ENCODE assay signal across 31 cellular contexts in genomic region chr2:25572638-25573037, GRCh38.
"Had no signal": no experiment of that assay in that cellular context is flagged by ENCODE, and none has a peak within 500 bp of the region (broad histone marks: within the 10 kb centered on the region; RNA-seq: fewer than 3 reads in every experiment).

No MANE protein-coding gene starts in this region.

- ATAC-seq: activated CD8-positive, alpha-beta T cell treated with anti-CD3 and anti-CD28 coated beads, Interleukin-2, amount 10 ng/mL, durations not matched to agents 7 days and 5 days; activated naive CD8-positive, alpha-beta T cell treated with anti-CD3 and anti-CD28 coated beads, Interleukin-2, amount 50 U/mL, for 24 hours had no signal

- H3K27me3 Mint-ChIP-seq: activated naive CD4-positive, alpha-beta T cell treated with anti-CD3 and anti-CD28 coated beads, Interleukin-2, amount 10 ng/mL, durations not matched to agents 7 days and 5 days; activated naive CD8-positive, alpha-beta T cell; activated naive CD8-positive, alpha-beta T cell treated with anti-CD3 and anti-CD28 coated beads, Interleukin-2, amount 50 U/mL, for 24 hours; activated T-cell treated with anti-CD3 and anti-CD28 coated beads, Interleukin-2, amount 50 U/mL, for 24 hours had no signal

- H3K4me3 ChIP-seq: PC-9, SJCRH30, SK-N-MC had no signal

- H3K4me1 ChIP-seq: SJCRH30 had no signal

- H3K27ac ChIP-seq: brain microvascular endothelial cell, KMS-11, PC-9, SJCRH30, SK-N-MC, WERI-Rb-1 had no signal

- H3K4me2 ChIP-seq: KMS-11, PC-9 had no signal

- H3K27ac Mint-ChIP-seq: activated CD8-positive, alpha-beta T cell treated with anti-CD3 and anti-CD28 coated beads, Interleukin-2, amount 10 ng/mL, durations not matched to agents 7 days and 5 days; activated naive CD4-positive, alpha-beta T cell treated with anti-CD3 and anti-CD28 coated beads, Interleukin-2, amount 10 ng/mL, durations not matched to agents 7 days and 5 days; activated naive CD8-positive, alpha-beta T cell; activated naive CD8-positive, alpha-beta T cell treated with anti-CD3 and anti-CD28 coated beads, Interleukin-2, amount 50 U/mL, for 24 hours; activated T-cell treated with anti-CD3 and anti-CD28 coated beads, Interleukin-2, amount 50 U/mL, for 24 hours had no signal

- H3K9me3 Mint-ChIP-seq: activated naive CD4-positive, alpha-beta T cell treated with anti-CD3 and anti-CD28 coated beads, Interleukin-2, amount 10 ng/mL, durations not matched to agents 7 days and 5 days; activated naive CD8-positive, alpha-beta T cell treated with anti-CD3 and anti-CD28 coated beads, Interleukin-2, amount 50 U/mL, for 24 hours; activated T-cell treated with anti-CD3 and anti-CD28 coated beads, Interleukin-2, amount 50 U/mL, for 24 hours had no signal

- H3K4me1 Mint-ChIP-seq: activated naive CD4-positive, alpha-beta T cell treated with anti-CD3 and anti-CD28 coated beads, Interleukin-2, amount 10 ng/mL, durations not matched to agents 7 days and 5 days; activated naive CD8-positive, alpha-beta T cell treated with anti-CD3 and anti-CD28 coated beads, Interleukin-2, amount 50 U/mL, for 24 hours had no signal

- H3K4me3 Mint-ChIP-seq: activated CD8-positive, alpha-beta T cell treated with anti-CD3 and anti-CD28 coated beads, Interleukin-2, amount 10 ng/mL, durations not matched to agents 7 days and 5 days; activated naive CD4-positive, alpha-beta T cell treated with anti-CD3 and anti-CD28 coated beads, Interleukin-2, amount 10 ng/mL, durations not matched to agents 7 days and 5 days; activated naive CD8-positive, alpha-beta T cell; activated naive CD8-positive, alpha-beta T cell treated with anti-CD3 and anti-CD28 coated beads, Interleukin-2, amount 50 U/mL, for 24 hours; activated T-cell treated with anti-CD3 and anti-CD28 coated beads, Interleukin-2, amount 50 U/mL, for 24 hours had no signal

- H3K36me3 ChIP-seq: brain microvascular endothelial cell had no signal

- H3K9me3 ChIP-seq: SJCRH30 had no signal

- H3K9ac ChIP-seq: KMS-11 had no signal

- H3K27me3 ChIP-seq: brain microvascular endothelial cell, SJCRH30 had no signal

- DNase-seq: activated CD4-positive, alpha-beta T cell treated with anti-CD3 and anti-CD28 coated beads for 1 hour; activated CD4-positive, alpha-beta T cell treated with anti-CD3 and anti-CD28 coated beads for 48 hours; activated CD4-positive, alpha-beta T cell treated with anti-CD3 and anti-CD28 coated beads, Interleukin-2, amount 50 U/mL, for 48 hours; activated CD4-positive, CD25-positive, alpha-beta regulatory T cell; activated CD8-positive, alpha-beta T cell treated with anti-CD3 and anti-CD28 coated beads, Interleukin-2, amount 10 ng/mL, durations not matched to agents 7 days and 5 days; activated effector memory CD4-positive, alpha-beta T cell treated with Interleukin-2 at 50 U/mL for 16 hours; activated naive CD4-positive, alpha-beta T cell treated with anti-CD3 and anti-CD28 coated beads, Interleukin-2, amount 10 ng/mL, durations not matched to agents 7 days and 5 days; activated naive CD8-positive, alpha-beta T cell treated with anti-CD3 and anti-CD28 coated beads, Interleukin-2, amount 50 U/mL, for 24 hours; activated T-cell treated with anti-CD3 and anti-CD28 coated beads, Interleukin-2, amount 50 U/mL, for 24 hours; anterior cingulate cortex; brain microvascular endothelial cell; central memory CD4-positive, alpha-beta T cell; MM.1S; MV-4-11; NCI-H1092; NCI-H1436 treated with DMSO at 0.1 percent for 48 hours; NCI-H1694 treated with DMSO at 0.1 percent for 48 hours; NCI-H2029 treated with DMSO at 0.1 percent for 48 hours; NCI-H2107; NCI-H2171; NCI-H510A; NCI-H526; NCI-H748 treated with DMSO at 0.1 percent for 48 hours; PC-9; SHP77; SJCRH30; T1000; WERI-Rb-1 had no signal

- H2AFZ ChIP-seq: PC-9 had no signal
